8 cellular contexts compared by ENCODE assay signal in genomic region chr2:226796840-226797288, GRCh38. TPM values are rescaled to one million over a fixed set of nuclear protein-coding genes. Genes with fewer than 3 reads are reported as not detected.
DNase-seq lines count a peak whose midpoint lies in the region; ATAC-seq lines count a peak whose summit lies in the region.

No MANE protein-coding gene starts in this region.

- no peaks in the 10 kb centered on the region for H3K9me3 Mint-ChIP-seq in activated naive CD4-positive, alpha-beta T cell treated with anti-CD3 and anti-CD28 coated beads for 36 hours
- no peaks in the 10 kb centered on the region for H3K9me3 Mint-ChIP-seq in activated naive CD8-positive, alpha-beta T cell treated with anti-CD3 and anti-CD28 coated beads, Interleukin-2, amount 10 ng/mL, durations not matched to agents 7 days and 5 days

- peak; percentile 17 for DNase-seq in activated naive CD4-positive, alpha-beta T cell treated with anti-CD3 and anti-CD28 coated beads for 36 hours
- DNase-seq in activated naive CD4-positive, alpha-beta T cell (lab: John Stamatoyannopoulos, UW), result no peak
- peak; percentile 34 for DNase-seq in activated naive CD8-positive, alpha-beta T cell treated with anti-CD3 and anti-CD28 coated beads, Interleukin-2, amount 10 ng/mL, durations not matched to agents 7 days and 5 days
- DNase-seq in kidney tubule cell (ENCODE audit: low spot score) (peak; percentile 40), ureter (ENCODE audit: low spot score) (peak; percentile 65), OCI-M2 (lab: John Stamatoyannopoulos, UW; ENCODE audit: unreplicated experiment) (no peak), amniotic stem cell (lab: John Stamatoyannopoulos, UW) (no peak)

- intact Hi-C loops in activated naive CD4-positive, alpha-beta T cell treated with anti-CD3 and anti-CD28 coated beads for 36 hours (cut with micrococcal nuclease), result no loop called here

- H3K27me3 Mint-ChIP-seq in activated naive CD4-positive, alpha-beta T cell treated with anti-CD3 and anti-CD28 coated beads for 36 hours (ENCODE audit: low read depth), result no peaks in the 10 kb centered on the region
- H3K27me3 Mint-ChIP-seq in activated naive CD8-positive, alpha-beta T cell treated with anti-CD3 and anti-CD28 coated beads, Interleukin-2, amount 10 ng/mL, durations not matched to agents 7 days and 5 days, result no peaks in the 10 kb centered on the region

- no peak overlapping the region for H3K27ac Mint-ChIP-seq in activated naive CD4-positive, alpha-beta T cell treated with anti-CD3 and anti-CD28 coated beads for 36 hours
- no peak overlapping the region for H3K27ac Mint-ChIP-seq in activated naive CD8-positive, alpha-beta T cell treated with anti-CD3 and anti-CD28 coated beads, Interleukin-2, amount 10 ng/mL, durations not matched to agents 7 days and 5 days

- H3K4me1 Mint-ChIP-seq in activated naive CD4-positive, alpha-beta T cell treated with anti-CD3 and anti-CD28 coated beads for 36 hours (ENCODE audit: low read depth), result peaks cover 37% of the 10 kb centered on the region
- peaks cover 42% of the 10 kb centered on the region for H3K4me1 Mint-ChIP-seq in activated naive CD8-positive, alpha-beta T cell treated with anti-CD3 and anti-CD28 coated beads, Interleukin-2, amount 10 ng/mL, durations not matched to agents 7 days and 5 days

- H3K36me3 Mint-ChIP-seq in activated naive CD4-positive, alpha-beta T cell treated with anti-CD3 and anti-CD28 coated beads for 36 hours (ENCODE audit: low read depth), result peaks cover 8% of the 10 kb centered on the region
- peaks cover 5% of the 10 kb centered on the region for H3K36me3 Mint-ChIP-seq in activated naive CD8-positive, alpha-beta T cell treated with anti-CD3 and anti-CD28 coated beads, Interleukin-2, amount 10 ng/mL, durations not matched to agents 7 days and 5 days

- POLR2A ChIA-PET in activated naive CD8-positive, alpha-beta T cell treated with anti-CD3 and anti-CD28 coated beads, Interleukin-2, amount 10 ng/mL, durations not matched to agents 7 days and 5 days (lab: Charles Lee), result interaction anchor here (0.9 kb wide), 1 partner anchor 39 kb away, joined by 3 read pairs; the partner anchor contains the start of gene RHBDD1

- no peak overlapping the region for H3K4me3 Mint-ChIP-seq in activated naive CD4-positive, alpha-beta T cell treated with anti-CD3 and anti-CD28 coated beads for 36 hours
- H3K4me3 Mint-ChIP-seq in activated naive CD8-positive, alpha-beta T cell treated with anti-CD3 and anti-CD28 coated beads, Interleukin-2, amount 10 ng/mL, durations not matched to agents 7 days and 5 days, result peak overlapping the region; percentile 35

- CTCF ChIA-PET in activated naive CD4-positive, alpha-beta T cell treated with anti-CD3 and anti-CD28 coated beads for 36 hours (lab: Charles Lee), result no interaction called here

- ATAC-seq in activated naive CD8-positive, alpha-beta T cell treated with anti-CD3 and anti-CD28 coated beads, Interleukin-2, amount 10 ng/mL, durations not matched to agents 7 days and 5 days (ENCODE audit: low read depth), result no peak
- ATAC-seq in GM19023 (IDR thresholded peaks at IDR 0.05; ENCODE audit: unreplicated experiment), result no peak

RNA-seq across cellular contexts. Expression of gene IRS1, which starts 2.8 kb away (rescaled TPM):
- total RNA-seq in activated naive CD4-positive, alpha-beta T cell treated with anti-CD3 and anti-CD28 coated beads for 36 hours, result 1 to 10 TPM; 2.6 to 2.7 TPM
- total RNA-seq in activated naive CD8-positive, alpha-beta T cell treated with anti-CD3 and anti-CD28 coated beads, Interleukin-2, amount 10 ng/mL, durations not matched to agents 7 days and 5 days, result 1 to 10 TPM; 6.5 to 8.0 TPM
- total RNA-seq in ureter, result 40.0 TPM

RNA-seq across cellular contexts. Expression of gene RHBDD1, which starts 39.0 kb away (rescaled TPM):
- total RNA-seq in activated naive CD4-positive, alpha-beta T cell treated with anti-CD3 and anti-CD28 coated beads for 36 hours, result 10 to 100 TPM; 42.6 to 43.3 TPM
- 10 to 100 TPM; 33.1 to 44.9 TPM for total RNA-seq in activated naive CD8-positive, alpha-beta T cell treated with anti-CD3 and anti-CD28 coated beads, Interleukin-2, amount 10 ng/mL, durations not matched to agents 7 days and 5 days
- 78.5 TPM for total RNA-seq in ureter

Comparison
In these comparisons a context has a peak if more than half of its experiments do, and no peak if none do; other contexts are left out.
1. DNase-seq: peak in activated naive CD4-positive, alpha-beta T cell treated with anti-CD3 and anti-CD28 coated beads for 36 hours (single experiment), activated naive CD8-positive, alpha-beta T cell treated with anti-CD3 and anti-CD28 coated beads, Interleukin-2, amount 10 ng/mL, durations not matched to agents 7 days and 5 days (single experiment), kidney tubule cell (single experiment) and ureter (single experiment); none in activated naive CD4-positive, alpha-beta T cell (0 of 4), OCI-M2 (single experiment) and amniotic stem cell (single experiment).